ENCODE assay signal across 28 cellular contexts in genomic region chr22:48402591-48403031, GRCh38.
"Had no signal": no experiment of that assay in that cellular context is flagged by ENCODE, and none has a peak within 500 bp of the region (broad histone marks: within the 10 kb centered on the region; RNA-seq: fewer than 3 reads in every experiment).

No MANE protein-coding gene starts in this region.

- H3K27ac ChIP-seq: ascending aorta, cardiac muscle cell, SJCRH30, SK-N-MC had no signal

- H3K4me3 Mint-ChIP-seq: activated CD4-positive, alpha-beta T cell treated with anti-CD3 and anti-CD28 coated beads for 36 hours; activated CD4-positive, alpha-beta T cell treated with anti-CD3 and anti-CD28 coated beads, Interleukin-2, amount 10 ng/mL, durations not matched to agents 7 days and 5 days; activated CD8-positive, alpha-beta T cell treated with anti-CD3 and anti-CD28 coated beads, Interleukin-2, amount 10 ng/mL, durations not matched to agents 7 days and 5 days; activated naive CD8-positive, alpha-beta T cell treated with anti-CD3 and anti-CD28 coated beads for 36 hours; activated T-cell treated with anti-CD3 and anti-CD28 coated beads, Interleukin-2, amount 50 U/mL, for 4 hours; activated T-helper 1 cell treated with anti-CD3 and anti-CD28 coated beads, Interleukin-12 subunit alpha, Interleukin-12 subunit beta, Interleukin-2, Interleukin-4 antibody, amounts not matched to agents 30 ng/mL and 10 ng/mL and 1 ng/mL, durations not matched to agents 14 hours and 24 hours and 36 hours; T-helper 2 cell treated with Interferon-gamma antibody and Interleukin-4, amounts not matched to agents 5 μg/mL and 100 μg/mL, for 36 hours; WTC11 had no signal

- H3K36me3 ChIP-seq: ascending aorta, cardiac muscle cell, MG63, SJCRH30 had no signal

- DNase-seq: activated CD4-positive, alpha-beta T cell treated with anti-CD3 and anti-CD28 coated beads for 36 hours; activated CD4-positive, alpha-beta T cell treated with anti-CD3 and anti-CD28 coated beads, Interleukin-2, amount 10 ng/mL, durations not matched to agents 7 days and 5 days; activated CD4-positive, alpha-beta T cell treated with anti-CD3 and anti-CD28 coated beads, Interleukin-2, amount 50 U/mL, for 48 hours; activated CD8-positive, alpha-beta T cell treated with anti-CD3 and anti-CD28 coated beads, Interleukin-2, amount 10 ng/mL, durations not matched to agents 7 days and 5 days; activated naive CD4-positive, alpha-beta T cell; activated naive CD4-positive, alpha-beta T cell treated with anti-CD3 and anti-CD28 coated beads, Interleukin-2, amount 50 U/mL, for 16 hours; activated naive CD8-positive, alpha-beta T cell treated with anti-CD3 and anti-CD28 coated beads for 36 hours; activated T-cell treated with anti-CD3 and anti-CD28 coated beads, Interleukin-2, amount 50 U/mL, for 4 hours; amniotic stem cell; Kasumi-1; KG1; MG63; NCI-H1048; NCI-H1105 treated with DMSO at 0.1 percent for 48 hours; NCI-H1436; NCI-H1694 treated with DMSO at 0.1 percent for 48 hours; NCI-H2029; NCI-H524 treated with DMSO at 0.1 percent for 48 hours; SHP77; SJCRH30 had no signal

- H3K27me3 ChIP-seq: ascending aorta, cardiac muscle cell, MG63 had no signal

- H3K9me3 Mint-ChIP-seq: activated CD4-positive, alpha-beta T cell treated with anti-CD3 and anti-CD28 coated beads, Interleukin-2, amount 10 ng/mL, durations not matched to agents 7 days and 5 days; activated naive CD8-positive, alpha-beta T cell treated with anti-CD3 and anti-CD28 coated beads for 36 hours; activated T-helper 1 cell treated with anti-CD3 and anti-CD28 coated beads, Interleukin-12 subunit alpha, Interleukin-12 subunit beta, Interleukin-2, Interleukin-4 antibody, amounts not matched to agents 30 ng/mL and 10 ng/mL and 1 ng/mL, durations not matched to agents 14 hours and 24 hours and 36 hours; T-helper 2 cell treated with Interferon-gamma antibody and Interleukin-4, amounts not matched to agents 5 μg/mL and 100 μg/mL, for 36 hours had no signal

- H3K9me3 ChIP-seq: ascending aorta, MG63, SJCRH30 had no signal

- H3K27ac Mint-ChIP-seq: activated CD4-positive, alpha-beta T cell treated with anti-CD3 and anti-CD28 coated beads for 36 hours; activated CD4-positive, alpha-beta T cell treated with anti-CD3 and anti-CD28 coated beads, Interleukin-2, amount 10 ng/mL, durations not matched to agents 7 days and 5 days; activated CD8-positive, alpha-beta T cell treated with anti-CD3 and anti-CD28 coated beads, Interleukin-2, amount 10 ng/mL, durations not matched to agents 7 days and 5 days; activated naive CD8-positive, alpha-beta T cell treated with anti-CD3 and anti-CD28 coated beads for 36 hours; activated T-helper 1 cell treated with anti-CD3 and anti-CD28 coated beads, Interleukin-12 subunit alpha, Interleukin-12 subunit beta, Interleukin-2, Interleukin-4 antibody, amounts not matched to agents 30 ng/mL and 10 ng/mL and 1 ng/mL, durations not matched to agents 14 hours and 24 hours and 36 hours; T-helper 2 cell treated with Interferon-gamma antibody and Interleukin-4, amounts not matched to agents 5 μg/mL and 100 μg/mL, for 36 hours; WTC11 had no signal

- ATAC-seq: activated CD4-positive, alpha-beta T cell treated with anti-CD3 and anti-CD28 coated beads for 36 hours; activated CD4-positive, CD25-positive, alpha-beta regulatory T cell treated with anti-CD3 and anti-CD28 coated beads, Interleukin-2, amount 50 U/mL, for 24 hours; activated CD8-positive, alpha-beta T cell treated with anti-CD3 and anti-CD28 coated beads, Interleukin-2, amount 10 ng/mL, durations not matched to agents 7 days and 5 days; activated T-cell treated with anti-CD3 and anti-CD28 coated beads, Interleukin-2, amount 50 U/mL, for 4 hours; Panc1; WTC11 had no signal

- H3K4me1 Mint-ChIP-seq: activated CD4-positive, alpha-beta T cell treated with anti-CD3 and anti-CD28 coated beads for 36 hours; activated CD4-positive, alpha-beta T cell treated with anti-CD3 and anti-CD28 coated beads, Interleukin-2, amount 10 ng/mL, durations not matched to agents 7 days and 5 days; activated naive CD8-positive, alpha-beta T cell treated with anti-CD3 and anti-CD28 coated beads for 36 hours had no signal

- H3K4me1 ChIP-seq: ascending aorta, SJCRH30 had no signal

- H3K4me3 ChIP-seq: ascending aorta, cardiac muscle cell, MG63, SJCRH30, SK-N-MC had no signal

- H3K36me3 Mint-ChIP-seq: activated naive CD8-positive, alpha-beta T cell treated with anti-CD3 and anti-CD28 coated beads for 36 hours; WTC11 had no signal
